In genomic region chr1:111541721-111542120, GRCh38 we compare ENCODE assay signal across 13 cellular contexts. TPM values are rescaled to one million over a fixed set of nuclear protein-coding genes. Genes with fewer than 3 reads are reported as not detected.
DNase-seq lines count a peak whose midpoint lies in the region; ATAC-seq and TF ChIP-seq lines count a peak whose summit lies in the region.
"Had no signal": no experiment of that assay in that cellular context is flagged by ENCODE, and none has a peak within 500 bp of the region (broad histone marks: within the 10 kb centered on the region; RNA-seq: fewer than 3 reads in every experiment).

No MANE protein-coding gene starts in this region.

- WGBS in GM23248 (ENCODE audit: low coverage in 1 of 2, low lambda C conversion rate in 2 of 2, missing lambda C conversion rate in 2 of 2), 2 experiments = 56% methylated on average over 4 of the region's 4 CpGs
- WGBS in sigmoid colon, 2 donors = 63 to 78% methylated on average over 4 of the region's 4 CpGs

- peak overlapping the region; percentile 72 for H3K4me2 ChIP-seq in GM23248 (ENCODE audit: unreplicated experiment)
- H3K4me2 ChIP-seq in PC-9 = peak overlapping the region; percentile 66

- CTCF ChIA-PET in PC-9 (lab: Charles Lee) = interaction anchor here (0.6 to 1.0 kb wide), 8 partner anchors 22 to 1229 kb away, joined by 3 to 8 read pairs (median 3); no protein-coding TSS in a partner anchor

- TF ChIP-seq POLR2A in sigmoid colon (IDR thresholded peaks at IDR 0.05) = no peak

- no peak overlapping the region for H3K27ac ChIP-seq in GM23248
- peak overlapping the region; percentile 19; the same call in 1 of the 2 replicates for H3K27ac ChIP-seq in PC-9
- H3K27ac ChIP-seq in sigmoid colon = peak overlapping the region; percentile 73 to 89 (median 76)

- no TSS peak for BruUV-seq in PC-9 (replicated peaks; lab: Mats Ljungman, UMichigan)

- no peaks in the 10 kb centered on the region for H3K27me3 ChIP-seq in GM23248 (replicated peaks; ENCODE audit: insufficient read depth)
- H3K27me3 ChIP-seq in PC-9 (ENCODE audit: insufficient read depth, low read depth) = no peaks in the 10 kb centered on the region
- no peaks in the 10 kb centered on the region for H3K27me3 ChIP-seq in sigmoid colon

- H3K9ac ChIP-seq in GM23248 = no peak overlapping the region

- TF ChIP-seq EP300 in sigmoid colon (IDR thresholded peaks at IDR 0.05) = no peak

- H3K4me3 ChIP-seq in GM23248 = 0 out of 2 replicates have a peak overlapping the region, but pooled peaks have one; percentile 3
- 0 out of 2 replicates have a peak overlapping the region, but pooled peaks have one; percentile 8 for H3K4me3 ChIP-seq in PC-9
- H3K4me3 ChIP-seq in fibroblast of pulmonary artery (replicated peaks; ENCODE audit: low read depth, low read length) = no peak overlapping the region
- peak overlapping the region in 2 of 4 donors; percentile 6 to 30 for H3K4me3 ChIP-seq in sigmoid colon

- H3K36me3 ChIP-seq in GM23248 (ENCODE audit: low read depth) (no peaks in the 10 kb centered on the region), PC-9 (ENCODE audit: low read depth) (no peaks in the 10 kb centered on the region), sigmoid colon (no peaks in the 10 kb centered on the region)

- no peak for ATAC-seq in HG03039 (IDR thresholded peaks at IDR 0.05; ENCODE audit: unreplicated experiment)
- ATAC-seq: naive thymus-derived CD4-positive, alpha-beta T cell; Panc1; right cardiac atrium had no signal

- H3F3A ChIP-seq in GM23248 (ENCODE audit: insufficient read depth) (no peaks in the 10 kb centered on the region; the same call in 1 of the 2 replicates), PC-9 (ENCODE audit: insufficient read depth, low read depth) (no peaks in the 10 kb centered on the region)

- H3K9me3 ChIP-seq in GM23248 (ENCODE audit: low read depth) (no peaks in the 10 kb centered on the region), PC-9 (ENCODE audit: insufficient read depth, low read depth) (peaks cover 4% of the 10 kb centered on the region; the same call in 1 of the 2 replicates), sigmoid colon (no peaks in the 10 kb centered on the region)

- in situ Hi-C loops in GM23248 (cut with MboI) = no loop called here

- H3K79me2 ChIP-seq in GM23248 (ENCODE audit: insufficient read depth) (no peaks in the 10 kb centered on the region), PC-9 (ENCODE audit: low read depth) (no peaks in the 10 kb centered on the region)

- H4K20me1 ChIP-seq in GM23248 (ENCODE audit: insufficient read depth) (no peaks in the 10 kb centered on the region), PC-9 (ENCODE audit: insufficient read depth) (no peaks in the 10 kb centered on the region)

- TF ChIP-seq CTCF in PC-9 (conservative IDR thresholded peaks at IDR 0.05) (no peak), fibroblast of pulmonary artery (IDR thresholded peaks at IDR 0.05; ENCODE audit: low read length, missing control alignments) (no peak), sigmoid colon (IDR thresholded peaks at IDR 0.05) (no peak)

- DNase-seq in GM23248 (peak; percentile 39), PC-9 (peak; percentile 9 to 88), fibroblast of pulmonary artery (ENCODE audit: low read depth) (peak; percentile 44), sigmoid colon (no peak), middle frontal gyrus (ENCODE audit: extremely low spot score, low spot score) (no peak), H4 (ENCODE audit: low spot score) (no peak), NCI-H524 treated with DMSO at 0.1 percent for 48 hours (lab: John Stamatoyannopoulos, UW) (no peak)
- DNase-seq: effector CD4-positive, alpha-beta T cell; naive thymus-derived CD4-positive, alpha-beta T cell; NCI-H2227 treated with DMSO at 0.1 percent for 48 hours had no signal

- H3K9me2 ChIP-seq in GM23248 (ENCODE audit: insufficient read depth) (no peaks in the 10 kb centered on the region), PC-9 (ENCODE audit: insufficient read depth) (no peaks in the 10 kb centered on the region)

- H2AFZ ChIP-seq in GM23248 = peak overlapping the region; percentile 26
- peak overlapping the region; percentile 37; the same call in 1 of the 2 replicates for H2AFZ ChIP-seq in PC-9

- intact Hi-C loops in PC-9 (cut with micrococcal nuclease; ENCODE audit: unreplicated experiment) (loop anchor here (5.0 kb wide), 3 partner anchors 34 to 81 kb away; no protein-coding TSS in a partner anchor), sigmoid colon (cut with DNase I) (no loop called here)

- H3K4me1 ChIP-seq in GM23248 (ENCODE audit: insufficient read depth) (peaks cover 30% of the 10 kb centered on the region), PC-9 (replicated peaks; ENCODE audit: insufficient read depth) (peaks cover 29% of the 10 kb centered on the region), sigmoid colon (peaks cover 0 to 30% (median 24%) of the 10 kb centered on the region in 4 donors)

- POLR2A ChIA-PET in PC-9 (lab: Charles Lee; ENCODE audit: unreplicated experiment) = interaction anchor here (0.6 to 0.8 kb wide), 5 partner anchors 11 to 198 kb away, joined by 3 to 8 read pairs (median 5); partner anchors contain the start of gene INKA2

RNA-seq across cellular contexts. Expression of gene ADORA3, which starts 38.3 kb away (rescaled TPM):
- total RNA-seq in GM23248 (2014; rRNA removed; shearing (Covaris generic)) = not detected in 2 replicates
- polyA plus RNA-seq in GM23248 (2016; fragmentation: Nextera tagmentation; extraction: Ambion mirVana) (not detected in 2 replicates), sigmoid colon (10 to 100 TPM in 1 of 3 donors, 1 to 10 TPM in 2; 3.0 to 20.6 (median 5.4) TPM)
- total RNA-seq in PC-9 (2021) (not detected in 2 replicates), sigmoid colon (10 to 100 TPM in 2 of 4 donors, 1 to 10 TPM in 2; 3.0 to 12.8 (median 10.4) TPM)
- not detected in 2 replicates for total RNA-seq in H4 (2014; rRNA removed; shearing (Covaris generic))
- polyA plus RNA-seq: naive thymus-derived CD4-positive, alpha-beta T cell had no signal

RNA-seq across cellular contexts. Expression of gene TMIGD3, which starts 38.3 kb away (rescaled TPM):
- total RNA-seq in GM23248 (2014; rRNA removed; shearing (Covaris generic)) = not detected in 2 replicates
- not detected in 2 replicates for polyA plus RNA-seq in GM23248 (2016; fragmentation: Nextera tagmentation; extraction: Ambion mirVana)
- not detected in 2 replicates for total RNA-seq in PC-9 (2021)
- 1 to 10 TPM; 1.9 to 7.5 (median 5.1) TPM for total RNA-seq in sigmoid colon
- 10 to 100 TPM in 1 of 3 donors, 1 to 10 TPM in 2; 3.4 to 29.8 (median 6.6) TPM for polyA plus RNA-seq in sigmoid colon
- not detected in 2 replicates for total RNA-seq in H4 (2014; rRNA removed; shearing (Covaris generic))
- polyA plus RNA-seq: naive thymus-derived CD4-positive, alpha-beta T cell had no signal

Comparison
In these comparisons a context has a peak if more than half of its experiments do, and no peak if none do; other contexts are left out.
1. DNase-seq: peak in GM23248 (single experiment), PC-9 (2 of 2) and fibroblast of pulmonary artery (single experiment); none in sigmoid colon (single experiment), middle frontal gyrus (single experiment), H4 (single experiment) and NCI-H524 treated with DMSO at 0.1 percent for 48 hours (single experiment).